Comparison of ENCODE assay signal across 27 cellular contexts in genomic region chr13:27211271-27211670, GRCh38.
"Had no signal": no experiment of that assay in that cellular context is flagged by ENCODE, and none has a peak within 500 bp of the region (broad histone marks: within the 10 kb centered on the region; RNA-seq: fewer than 3 reads in every experiment).

No MANE protein-coding gene starts in this region.

- H3K4me1 ChIP-seq: left ventricle myocardium inferior, pancreas, prostate gland, stomach, testis, thyroid gland, transverse colon, upper lobe of left lung, vagina had no signal

- H3K27ac ChIP-seq: left ventricle myocardium inferior, pancreas, prostate gland, skin epidermis, stomach, testis, thyroid gland, transverse colon, upper lobe of left lung, vagina had no signal

- H3K27ac Mint-ChIP-seq: mesothelial cell of epicardium; nephron; stimulated activated naive B cell treated with anti-CD40 and anti-IgM and Interleukin-4, amounts not matched to agents 10 μg/mL and 1 μg/mL and 100 μg/mL, for 72 hours had no signal

- H3K27me3 ChIP-seq: pancreas, stomach, testis, thyroid gland, transverse colon, upper lobe of left lung, vagina had no signal

- ATAC-seq: pancreas; right cardiac atrium; sciatic nerve; stimulated activated naive B cell treated with anti-CD40 and anti-IgM and Interleukin-4, amounts not matched to agents 10 μg/mL and 1 μg/mL and 100 μg/mL, for 72 hours; stimulated activated naive CD8-positive, alpha-beta T cell treated with anti-CD3 and anti-CD28 coated beads, Interleukin-15, Interleukin-2, amounts not matched to agents 100 U/mL and 50 U/mL, for 24 hours had no signal

- H3K9me3 ChIP-seq: pancreas, prostate gland, testis, thyroid gland, transverse colon, upper lobe of left lung, vagina had no signal

- H3K4me3 ChIP-seq: left ventricle myocardium inferior, lung, pancreas, prostate gland, skin epidermis, stomach, testis, thyroid gland, transverse colon, upper lobe of left lung, vagina had no signal

- H3K27me3 Mint-ChIP-seq: naive B cell; stimulated activated naive B cell treated with anti-CD40 and anti-IgM and Interleukin-4, amounts not matched to agents 10 μg/mL and 1 μg/mL and 100 μg/mL, for 72 hours had no signal

- H3K36me3 ChIP-seq: left ventricle myocardium inferior, pancreas, prostate gland, stomach, thyroid gland, transverse colon, upper lobe of left lung, vagina had no signal

- DNase-seq: hypothalamus; immature natural killer cell; left ventricle myocardium inferior; mesendoderm; naive B cell; retina; right cardiac atrium; stimulated activated CD4-positive, alpha-beta T cell treated with anti-CD3 and anti-CD28 coated beads, Interleukin-12 subunit alpha, Interleukin-12 subunit beta, amount 100 ng/mL, for 4 hours; stimulated activated CD4-positive, alpha-beta T cell treated with anti-CD3 and anti-CD28 coated beads, Interleukin-15, amount 100 ng/mL, for 24 hours; stimulated activated CD4-positive, alpha-beta T cell treated with anti-CD3 and anti-CD28 coated beads, Interleukin-2, amount 100 ng/mL, for 24 hours; stimulated activated CD4-positive, alpha-beta T cell treated with anti-CD3 and anti-CD28 coated beads, Interleukin-4, amount 100 ng/mL, for 1 hour; stimulated activated naive B cell treated with anti-CD40 and anti-IgM and Interleukin-4, amounts not matched to agents 10 μg/mL and 1 μg/mL and 100 μg/mL, for 72 hours; stimulated activated naive CD8-positive, alpha-beta T cell treated with anti-CD3 and anti-CD28 coated beads, Interleukin-15, Interleukin-2, amounts not matched to agents 100 U/mL and 50 U/mL, for 24 hours; stomach; testis; thyroid gland; transverse colon had no signal

- H3K4me3 Mint-ChIP-seq: mesothelial cell of epicardium; naive B cell; nephron; neural crest cell; stimulated activated naive B cell treated with anti-CD40 and anti-IgM and Interleukin-4, amounts not matched to agents 10 μg/mL and 1 μg/mL and 100 μg/mL, for 72 hours had no signal

- H3K36me3 Mint-ChIP-seq: mesothelial cell of epicardium had no signal

- H3K4me1 Mint-ChIP-seq: mesothelial cell of epicardium; nephron; neural crest cell; stimulated activated naive B cell treated with anti-CD40 and anti-IgM and Interleukin-4, amounts not matched to agents 10 μg/mL and 1 μg/mL and 100 μg/mL, for 72 hours had no signal
